In the genomic region with DNA sequence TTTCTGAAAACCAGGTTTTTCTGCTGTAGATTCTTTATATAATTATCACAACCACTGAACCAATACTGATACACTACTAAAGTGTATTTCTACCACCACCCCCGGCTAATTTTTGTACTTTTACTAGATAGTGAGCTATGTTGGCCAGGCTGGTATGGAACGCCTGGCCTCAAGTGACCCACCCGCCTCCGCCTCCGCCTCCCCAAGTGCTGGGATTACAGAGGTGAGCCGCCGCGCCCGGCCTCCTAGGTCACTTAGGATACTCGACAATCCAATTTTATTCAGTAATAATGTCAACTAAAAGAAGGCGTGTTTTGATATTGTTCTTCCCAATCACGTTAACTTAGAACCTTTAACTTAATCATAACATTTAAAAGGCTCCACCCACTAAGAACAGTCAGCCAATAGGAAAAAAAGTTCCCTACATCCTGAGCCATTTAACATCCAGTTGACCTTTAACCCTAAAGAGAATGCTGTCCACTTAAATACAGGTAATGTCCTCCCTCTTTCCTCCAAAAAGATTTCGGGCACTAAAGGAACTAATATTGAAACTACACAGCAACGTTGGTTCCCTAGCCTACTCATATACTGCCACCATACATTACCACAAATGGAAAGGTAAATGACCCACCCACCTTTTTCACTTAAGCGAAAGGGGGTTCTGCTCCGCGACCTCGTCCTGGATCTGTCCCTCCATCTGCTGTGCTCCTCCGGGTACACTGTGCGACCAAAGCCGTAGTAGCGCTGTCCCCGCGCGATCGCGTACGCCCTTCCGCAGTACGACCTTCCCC, we compare ENCODE assay signal across 1 cellular context.
TF ChIP-seq lines count a peak whose summit lies in the region.

No MANE protein-coding gene starts in this region.

TF ChIP-seq in GM12878, 131 proteins besides CTCF, POLR2A, EP300 and RAD21:
- TF ChIP-seq NR2C1 (IDR thresholded peaks at IDR 0.05) (peak; percentile 80), SIX5 (IDR thresholded peaks at IDR 0.05; ENCODE audit: low read depth, low read length, severe bottlenecking) (no peak), HDAC6 (IDR thresholded peaks at IDR 0.05; ENCODE audit: unreplicated experiment) (no peak), POLR2AphosphoS5 (IDR thresholded peaks at IDR 0.05; ENCODE audit: low read length) (peak; percentile 5; the same call in 1 of the 2 replicates), RUNX3 (IDR thresholded peaks at IDR 0.05; ENCODE audit: low read length) (peak; percentile 4; the same call in 1 of the 2 replicates), NR2F1 (conservative IDR thresholded peaks at IDR 0.05) (peak; percentile 56)
